Comparison of ENCODE assay signal across 1 cellular context in the genomic region with DNA sequence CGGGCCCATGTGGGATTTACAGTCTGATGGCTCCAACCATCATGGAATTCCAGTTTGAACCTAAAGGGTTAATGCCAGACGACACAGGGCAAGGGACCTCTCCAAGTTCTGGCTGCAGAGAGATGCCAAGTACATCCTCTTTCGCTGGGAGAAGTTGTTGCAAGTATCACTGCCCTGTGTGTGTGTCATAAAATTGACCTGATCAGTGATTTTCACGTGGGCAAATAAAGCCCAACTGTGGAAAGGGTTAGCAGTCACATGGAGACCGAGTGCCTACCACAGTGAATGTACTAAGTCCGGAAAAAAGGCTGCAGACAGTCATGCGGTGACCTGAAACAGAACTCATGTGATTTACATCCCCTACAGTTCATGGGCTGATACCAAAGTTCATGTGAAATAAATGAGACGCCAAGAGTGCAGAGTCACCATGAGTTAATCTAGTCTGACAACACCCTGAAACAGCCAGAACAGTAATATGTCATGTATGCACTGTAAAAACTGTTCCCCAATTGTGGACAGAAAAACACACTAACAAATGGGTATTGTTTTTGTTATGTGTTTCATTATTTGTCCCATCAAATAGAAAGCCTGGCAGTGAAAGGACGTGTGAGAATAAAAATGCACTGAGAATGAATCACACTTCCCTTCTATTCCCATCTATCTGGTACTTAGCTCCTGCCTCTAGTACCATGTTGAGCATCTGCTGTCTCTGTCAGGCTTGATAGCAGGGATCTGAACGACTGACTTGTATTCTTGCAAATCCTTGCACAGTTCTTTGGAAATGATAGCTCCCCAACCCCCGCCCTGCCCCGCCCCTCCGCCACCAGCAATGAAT.
TF ChIP-seq lines count a peak whose summit lies in the region.

No MANE protein-coding gene starts in this region.

TF ChIP-seq in liver, 16 proteins besides CTCF, POLR2A, EP300 and RAD21 (continued from another document):
- peak in 1 of 2 donors; percentile 54 for TF ChIP-seq EGR1 (IDR thresholded peaks at IDR 0.05; ENCODE audit: low read depth in 2 of 2)
- TF ChIP-seq, protein P1, sequence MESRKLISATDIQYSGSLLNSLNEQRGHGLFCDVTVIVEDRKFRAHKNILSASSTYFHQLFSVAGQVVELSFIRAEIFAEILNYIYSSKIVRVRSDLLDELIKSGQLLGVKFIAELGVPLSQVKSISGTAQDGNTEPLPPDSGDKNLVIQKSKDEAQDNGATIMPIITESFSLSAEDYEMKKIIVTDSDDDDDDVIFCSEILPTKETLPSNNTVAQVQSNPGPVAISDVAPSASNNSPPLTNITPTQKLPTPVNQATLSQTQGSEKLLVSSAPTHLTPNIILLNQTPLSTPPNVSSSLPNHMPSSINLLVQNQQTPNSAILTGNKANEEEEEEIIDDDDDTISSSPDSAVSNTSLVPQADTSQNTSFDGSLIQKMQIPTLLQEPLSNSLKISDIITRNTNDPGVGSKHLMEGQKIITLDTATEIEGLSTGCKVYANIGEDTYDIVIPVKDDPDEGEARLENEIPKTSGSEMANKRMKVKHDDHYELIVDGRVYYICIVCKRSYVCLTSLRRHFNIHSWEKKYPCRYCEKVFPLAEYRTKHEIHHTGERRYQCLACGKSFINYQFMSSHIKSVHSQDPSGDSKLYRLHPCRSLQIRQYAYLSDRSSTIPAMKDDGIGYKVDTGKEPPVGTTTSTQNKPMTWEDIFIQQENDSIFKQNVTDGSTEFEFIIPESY (IDR thresholded peaks at IDR 0.05): peak; percentile 94
- peak; percentile 76 for TF ChIP-seq YY1 (IDR thresholded peaks at IDR 0.05)
- peak; percentile 95 to 97 for TF ChIP-seq HNF4A (conservative IDR thresholded peaks at IDR 0.05)
- TF ChIP-seq TAF1 (conservative IDR thresholded peaks at IDR 0.05): no peak
- TF ChIP-seq RXRA (IDR thresholded peaks at IDR 0.05): peak; percentile 98 to 100
